Comparison of ENCODE assay signal across 15 cellular contexts in the genomic region with DNA sequence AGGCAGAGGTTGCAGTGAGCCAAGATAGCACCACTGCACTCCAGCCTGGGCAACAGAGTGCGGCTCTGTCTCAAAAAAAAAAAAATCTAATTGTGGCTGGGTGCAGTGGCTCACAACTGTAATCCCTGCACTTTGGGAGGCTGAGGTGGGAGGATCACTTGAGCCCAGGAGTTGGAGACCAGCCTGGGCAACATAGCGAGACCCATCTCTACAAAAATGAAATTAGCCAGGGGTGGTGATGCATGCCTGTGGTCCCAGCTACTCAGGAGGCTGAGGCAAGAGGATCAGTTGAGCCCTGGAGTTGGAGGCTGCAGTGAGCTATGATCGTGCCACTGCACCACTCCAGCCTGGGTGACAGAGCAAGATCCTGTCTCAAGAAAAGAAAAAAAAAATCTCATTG. TPM values are rescaled to one million over a fixed set of nuclear protein-coding genes. Genes with fewer than 3 reads are reported as not detected.
"Had no signal": no experiment of that assay in that cellular context is flagged by ENCODE, and none has a peak within 500 bp of the region (broad histone marks: within the 10 kb centered on the region; RNA-seq: fewer than 3 reads in every experiment).

No MANE protein-coding gene starts in this region.

RNA-seq across cellular contexts. Expression of a gene that starts 3.7 kb away (rescaled TPM):
- total RNA-seq: natural killer cell, occipital lobe, osteocyte had no signal
- polyA plus RNA-seq: immature natural killer cell, smooth muscle cell had no signal

RNA-seq across cellular contexts. Expression of a gene that starts 22.7 kb away (rescaled TPM):
- total RNA-seq: kidney, left colon, liver, lower lobe of right lung, mammary epithelial cell, mucosa of gallbladder, occipital lobe, osteocyte, posterior vena cava, psoas muscle, sigmoid colon, upper lobe of right lung had no signal
- polyA plus RNA-seq: mammary epithelial cell, psoas muscle had no signal
